ENCODE assay signal across 10 cellular contexts in the genomic region with DNA sequence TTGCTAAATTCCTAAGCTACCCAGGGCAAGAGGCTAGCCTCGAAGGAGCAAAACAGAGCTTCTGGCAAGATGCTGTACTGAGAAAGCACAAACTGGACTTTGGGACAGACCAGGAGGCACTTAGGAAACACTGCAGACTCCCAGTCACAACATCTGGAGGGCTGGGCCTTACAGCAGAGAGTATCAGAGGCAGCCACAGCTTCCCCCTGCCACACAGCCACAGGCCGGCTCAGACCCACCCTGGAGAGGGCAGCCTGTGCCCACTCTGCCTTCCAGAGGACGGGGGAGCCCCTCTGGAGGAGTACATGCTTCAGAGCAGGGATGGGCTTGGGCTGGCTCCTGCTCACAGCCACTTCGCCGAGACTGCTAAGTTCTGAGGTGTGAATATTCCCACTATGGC. TPM values are rescaled to one million over a fixed set of nuclear protein-coding genes. Genes with fewer than 3 reads are reported as not detected.
DNase-seq lines count a peak whose midpoint lies in the region; ATAC-seq, FAIRE-seq and TF ChIP-seq lines count a peak whose summit lies in the region.
"Had no signal": no experiment of that assay in that cellular context is flagged by ENCODE, and none has a peak within 500 bp of the region (broad histone marks: within the 10 kb centered on the region; RNA-seq: fewer than 3 reads in every experiment).

No MANE protein-coding gene starts in this region.

- H3K27ac Mint-ChIP-seq in HFFc6, result peak overlapping the region; percentile 55
- H3K27ac Mint-ChIP-seq in activated naive CD8-positive, alpha-beta T cell treated with anti-CD3 and anti-CD28 coated beads for 36 hours, result peak overlapping the region; percentile 99

- ATAC-seq in stimulated activated naive CD8-positive, alpha-beta T cell treated with anti-CD3 and anti-CD28 coated beads, Interleukin-15, Interleukin-2, amounts not matched to agents 100 U/mL and 50 U/mL, for 24 hours, result peak; percentile 24
- ATAC-seq in HG02588 (IDR thresholded peaks at IDR 0.05; ENCODE audit: unreplicated experiment) (no peak), esophagus mucosa (no peak)

- H3K9me3 ChIP-seq in keratinocyte (ENCODE audit: control insufficient read depth, low read depth, low read length), result no peaks in the 10 kb centered on the region

- H3K27me3 ChIP-seq in keratinocyte (ENCODE audit: control insufficient read depth, extremely low read depth, insufficient read depth, low read length), result no peaks in the 10 kb centered on the region

- peak overlapping the region; percentile 70 for H3K4me2 ChIP-seq in keratinocyte (ENCODE audit: control insufficient read depth, extremely low read depth, insufficient read depth, low read depth, low read length)

- TF ChIP-seq CTCF in HFFc6 (IDR thresholded peaks at IDR 0.05), result no peak
- TF ChIP-seq CTCF in keratinocyte (optimal IDR thresholded peaks at IDR 0.05 in 1 of 3, IDR thresholded peaks at IDR 0.05 in 1 of 3, conservative IDR thresholded peaks at IDR 0.05 in 1 of 3; ENCODE audit: extremely low read depth in 1 of 3, insufficient read depth in 2 of 3, low read length in 3 of 3), result no peak

- no peaks in the 10 kb centered on the region for H4K20me1 ChIP-seq in keratinocyte (ENCODE audit: control insufficient read depth, extremely low read depth, insufficient read depth, low read length)

- H3K4me1 ChIP-seq in keratinocyte (ENCODE audit: control insufficient read depth, extremely low read depth, insufficient read depth, low read length), result peaks cover 44% of the 10 kb centered on the region

- no peak overlapping the region for H3K4me3 Mint-ChIP-seq in HFFc6
- H3K4me3 Mint-ChIP-seq in activated naive CD8-positive, alpha-beta T cell treated with anti-CD3 and anti-CD28 coated beads for 36 hours, result peak overlapping the region; percentile 68

- peaks cover 94% of the 10 kb centered on the region for H3K79me2 ChIP-seq in keratinocyte (ENCODE audit: control insufficient read depth, insufficient read depth, low read length)

- H3K27ac ChIP-seq in keratinocyte (ENCODE audit: control insufficient read depth, insufficient read depth, low read length), result peak overlapping the region; percentile 80

- H3K9me1 ChIP-seq in keratinocyte (ENCODE audit: control insufficient read depth, extremely low read depth, insufficient read depth, low read length), result peaks cover 3% of the 10 kb centered on the region

- no peak for FAIRE-seq in keratinocyte (lab: Jason Lieb, UNC)
- FAIRE-seq: bronchial epithelial cell had no signal

- H3K9ac ChIP-seq in keratinocyte (ENCODE audit: control insufficient read depth, extremely low read depth, insufficient read depth, low read length), result peak overlapping the region; percentile 70

- peaks cover 2% of the 10 kb centered on the region; the same call in 1 of the 2 replicates for H3K27me3 Mint-ChIP-seq in HFFc6 (ENCODE audit: insufficient read depth)
- no peaks in the 10 kb centered on the region for H3K27me3 Mint-ChIP-seq in activated naive CD8-positive, alpha-beta T cell treated with anti-CD3 and anti-CD28 coated beads for 36 hours

- peak overlapping the region; percentile 27 for H2AFZ ChIP-seq in keratinocyte (ENCODE audit: control insufficient read depth, low read length)

- H3K9me3 Mint-ChIP-seq in HFFc6, result no peaks in the 10 kb centered on the region
- H3K9me3 Mint-ChIP-seq in activated naive CD8-positive, alpha-beta T cell treated with anti-CD3 and anti-CD28 coated beads for 36 hours, result peaks cover 6% of the 10 kb centered on the region

- dilution Hi-C loops in keratinocyte (cut with MboI; ENCODE audit: extremely low pct_ligation_motif_present, low sequenced_read_pairs), result no loop called here

- peaks cover 16% of the 10 kb centered on the region for H3K36me3 Mint-ChIP-seq in HFFc6 (ENCODE audit: low read depth)
- peaks cover 73% of the 10 kb centered on the region for H3K36me3 Mint-ChIP-seq in activated naive CD8-positive, alpha-beta T cell treated with anti-CD3 and anti-CD28 coated beads for 36 hours

- DNase-seq in HFFc6 (no peak), keratinocyte (ENCODE audit: low read depth, low spot score) (no peak), NCI-H526 (lab: John Stamatoyannopoulos, UW) (no peak), LoVo (ENCODE audit: low spot score) (no peak)
- no peak for DNase-seq in activated naive CD8-positive, alpha-beta T cell treated with anti-CD3 and anti-CD28 coated beads for 36 hours
- DNase-seq in stimulated activated naive CD8-positive, alpha-beta T cell treated with anti-CD3 and anti-CD28 coated beads, Interleukin-15, Interleukin-2, amounts not matched to agents 100 U/mL and 50 U/mL, for 24 hours, result peak; percentile 30
- DNase-seq: NCI-H187 had no signal

- H3K36me3 ChIP-seq in keratinocyte (ENCODE audit: control insufficient read depth in 2 of 2, extremely low read depth in 1 of 2, insufficient read depth in 2 of 2, low read length in 2 of 2), result peaks cover 4 to 7% of the 10 kb centered on the region in 2 experiments

- no peak overlapping the region for H3K4me3 ChIP-seq in keratinocyte (ENCODE audit: control insufficient read depth in 2 of 3, extremely low read depth in 1 of 3, insufficient read depth in 2 of 3, low read depth in 1 of 3, low read length in 3 of 3)

- H3K4me1 Mint-ChIP-seq in HFFc6 (ENCODE audit: low read depth), result peaks cover 59% of the 10 kb centered on the region
- H3K4me1 Mint-ChIP-seq in activated naive CD8-positive, alpha-beta T cell treated with anti-CD3 and anti-CD28 coated beads for 36 hours, result peaks cover 74% of the 10 kb centered on the region

RNA-seq across cellular contexts. Expression of a gene that starts 17.4 kb away (rescaled TPM):
- total RNA-seq in HFFc6 (2021; fragmentation: NEBNext Ultra II Directional; extraction: Animal tissue kit (Norgen Biotek cat#: 25700)), result 10 to 100 TPM; 46.1 to 57.8 (median 52.5) TPM
- total RNA-seq in activated naive CD8-positive, alpha-beta T cell treated with anti-CD3 and anti-CD28 coated beads for 36 hours, result 10 to 100 TPM; 52.1 to 52.5 TPM
- polyA plus RNA-seq in keratinocyte, result 37.5 to 45.9 TPM (median 43.3 TPM) in 3 replicates
- 25.0 TPM for polyA plus RNA-seq in keratinocyte (2011; ENCODE audit: low read depth)
- 20.4 and 30.4 TPM in 2 replicates for polyA plus RNA-seq in keratinocyte (2011; cell fraction: cytosol; rRNA removed)
- 48.0 and 55.0 TPM in 2 replicates for polyA plus RNA-seq in keratinocyte (2011; cell fraction: nucleus; rRNA removed)
- polyA plus RNA-seq in keratinocyte (2012; ENCODE audit: low replicate concordance), result 28.8 and 38.8 TPM in 2 replicates
- polyA minus RNA-seq in keratinocyte, result 40.8 to 60.4 TPM (median 48.7 TPM) in 3 replicates
- polyA minus RNA-seq in keratinocyte (2011; cell fraction: cytosol; rRNA and poly(A)+ RNA removed), result 53.3 TPM
- 70.4 and 102 TPM in 2 replicates for polyA minus RNA-seq in keratinocyte (2011; cell fraction: nucleus; rRNA and poly(A)+ RNA removed)
- total RNA-seq in esophagus mucosa, result 41.4 TPM

RNA-seq across cellular contexts. Expression of a gene that starts 44.5 kb away (rescaled TPM):
- total RNA-seq in HFFc6 (2021; fragmentation: NEBNext Ultra II Directional; extraction: Animal tissue kit (Norgen Biotek cat#: 25700)), result 1 to 10 TPM; 6.5 to 9.0 (median 7.7) TPM
- total RNA-seq in activated naive CD8-positive, alpha-beta T cell treated with anti-CD3 and anti-CD28 coated beads for 36 hours, result 10 to 100 TPM; 12.4 to 14.3 TPM
- polyA plus RNA-seq in keratinocyte, result 9.1 to 13.6 TPM (median 11.7 TPM) in 3 replicates
- polyA plus RNA-seq in keratinocyte (2011; ENCODE audit: low read depth), result 12.0 TPM
- polyA plus RNA-seq in keratinocyte (2011; cell fraction: cytosol; rRNA removed), result 6.4 and 9.4 TPM in 2 replicates
- 23.5 and 29.0 TPM in 2 replicates for polyA plus RNA-seq in keratinocyte (2011; cell fraction: nucleus; rRNA removed)
- 5.8 and 7.8 TPM in 2 replicates for polyA plus RNA-seq in keratinocyte (2012; ENCODE audit: low replicate concordance)
- polyA minus RNA-seq in keratinocyte, result 2.8 to 10.6 TPM (median 7.1 TPM) in 3 replicates
- 6.3 TPM for polyA minus RNA-seq in keratinocyte (2011; cell fraction: cytosol; rRNA and poly(A)+ RNA removed)
- 10.4 and 16.2 TPM in 2 replicates for polyA minus RNA-seq in keratinocyte (2011; cell fraction: nucleus; rRNA and poly(A)+ RNA removed)
- total RNA-seq in esophagus mucosa, result 6.6 TPM
